Comparison of ENCODE assay signal across 10 cellular contexts in the genomic region with DNA sequence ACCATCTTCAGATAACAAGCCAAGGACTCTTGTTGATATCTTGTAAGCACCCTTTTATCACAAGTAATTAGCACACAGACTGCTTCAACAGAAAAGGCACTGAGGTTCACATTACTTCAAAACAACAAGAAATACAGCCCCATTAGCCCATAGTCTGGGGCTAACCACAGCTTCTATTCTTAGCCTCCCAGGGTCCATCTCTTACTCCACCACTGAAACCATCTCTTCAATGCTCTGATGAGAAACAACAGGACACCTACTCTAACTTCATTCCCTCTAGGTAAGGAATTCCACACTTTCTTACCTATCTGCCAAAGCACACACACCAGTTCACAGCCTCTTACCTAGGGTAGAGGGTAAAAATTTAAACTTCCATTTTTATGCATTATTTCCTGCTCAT. TPM values are rescaled to one million over a fixed set of nuclear protein-coding genes. Genes with fewer than 3 reads are reported as not detected.
DNase-seq lines count a peak whose midpoint lies in the region; ATAC-seq, FAIRE-seq and TF ChIP-seq lines count a peak whose summit lies in the region.
"Had no signal": no experiment of that assay in that cellular context is flagged by ENCODE, and none has a peak within 500 bp of the region (broad histone marks: within the 10 kb centered on the region; RNA-seq: fewer than 3 reads in every experiment).

No MANE protein-coding gene starts in this region.

- CTCF ChIA-PET in HepG2 (lab: Yijun Ruan, JAX; ENCODE audit: low intra/inter-chr PET ratio, low total read pairs) (no interaction called here), PC-3 (lab: Charles Lee) (no interaction called here)

- no peak overlapping the region for H3K4me3 ChIP-seq in aorta (ENCODE audit: low read length in 2 of 2)
- H3K4me3 ChIP-seq in HepG2 (replicated peaks in 1 of 3; ENCODE audit: insufficient read depth in 1 of 3, low read depth in 2 of 3, low read length in 3 of 3): no peak overlapping the region
- H3K4me3 ChIP-seq in PC-3 (ENCODE audit: low read length): no peak overlapping the region
- H3K4me3 ChIP-seq: gastroesophageal sphincter had no signal

- TF ChIP-seq CTCF in GM13977 (IDR thresholded peaks at IDR 0.05; ENCODE audit: extremely low read depth, insufficient read depth, missing control alignments) (no peak), HepG2 (CRISPR knock-in tag; IDR thresholded peaks at IDR 0.05) (no peak), PC-3 (conservative IDR thresholded peaks at IDR 0.05; ENCODE audit: low read depth, low read length) (no peak)

- H3K27ac ChIP-seq in aorta (ENCODE audit: low read depth in 1 of 2, low read length in 2 of 2): no peak overlapping the region
- H3K27ac ChIP-seq in HepG2 (ENCODE audit: extremely low read length, insufficient read depth, low read length): no peak overlapping the region
- no peak overlapping the region for H3K27ac ChIP-seq in PC-3 (ENCODE audit: low read length)
- H3K27ac ChIP-seq: gastroesophageal sphincter, VCaP had no signal

- TF ChIP-seq EP300 in HepG2 (IDR thresholded peaks at IDR 0.05; ENCODE audit: low read depth in 2 of 2, low read length in 2 of 2) (no peak), HepG2 (CRISPR knock-in tag; IDR thresholded peaks at IDR 0.05; ENCODE audit: borderline replicate concordance) (no peak)

- peaks cover 6% of the 10 kb centered on the region for H3K36me3 Mint-ChIP-seq in dendritic cell treated with granulocyte-macrophage colony-stimulating factor and Interleukin-4, amounts not matched to agents 40 ng/mL and 50 ng/mL, for 4 days (ENCODE audit: low read depth)

- H3K4me1 ChIP-seq in aorta (ENCODE audit: control insufficient read depth in 1 of 2, insufficient read depth in 2 of 2, low read length in 2 of 2) (no peaks in the 10 kb centered on the region), HepG2 (ENCODE audit: insufficient read depth, low read length) (no peaks in the 10 kb centered on the region), PC-3 (ENCODE audit: insufficient read depth, low read length) (peaks cover 5% of the 10 kb centered on the region; the same call in 1 of the 2 replicates)
- H3K4me1 ChIP-seq: gastroesophageal sphincter had no signal

- H3K79me2 ChIP-seq in HepG2 (ENCODE audit: insufficient read depth, low read length) (no peaks in the 10 kb centered on the region), PC-3 (ENCODE audit: low read length) (no peaks in the 10 kb centered on the region)

- H3F3A ChIP-seq in PC-3 (ENCODE audit: low read length, unreplicated experiment): no peaks in the 10 kb centered on the region

- no peaks in the 10 kb centered on the region for H3K27me3 ChIP-seq in aorta (ENCODE audit: control insufficient read depth in 1 of 2, insufficient read depth in 2 of 2, low read length in 1 of 2)
- no peaks in the 10 kb centered on the region for H3K27me3 ChIP-seq in HepG2 (ENCODE audit: control insufficient read depth in 1 of 2, insufficient read depth in 2 of 2, low read length in 2 of 2)
- no peaks in the 10 kb centered on the region for H3K27me3 ChIP-seq in PC-3 (ENCODE audit: low read length)
- H3K27me3 ChIP-seq: gastroesophageal sphincter had no signal

- no peak for FAIRE-seq in HepG2 (lab: Jason Lieb, UNC)

- H3K36me3 ChIP-seq in aorta (ENCODE audit: control insufficient read depth in 1 of 2, insufficient read depth in 2 of 2, low read length in 1 of 2) (no peaks in the 10 kb centered on the region), HepG2 (replicated peaks in 1 of 2; ENCODE audit: control insufficient read depth in 1 of 2, insufficient read depth in 2 of 2, low read length in 2 of 2) (no peaks in the 10 kb centered on the region), PC-3 (ENCODE audit: low read depth, low read length) (no peaks in the 10 kb centered on the region)
- H3K36me3 ChIP-seq: gastroesophageal sphincter had no signal

- H3K4me3 Mint-ChIP-seq in dendritic cell treated with granulocyte-macrophage colony-stimulating factor and Interleukin-4, amounts not matched to agents 40 ng/mL and 50 ng/mL, for 4 days: no peak overlapping the region

- peaks cover 7% of the 10 kb centered on the region for H3K9me3 Mint-ChIP-seq in dendritic cell treated with granulocyte-macrophage colony-stimulating factor and Interleukin-4, amounts not matched to agents 40 ng/mL and 50 ng/mL, for 4 days

- no peaks in the 10 kb centered on the region for H3K9me2 ChIP-seq in PC-3 (replicated peaks; ENCODE audit: low read length)

- DNase-seq in GM13977 (ENCODE audit: low spot score) (peak; percentile 37), aorta (no peak), NCI-H2171 (lab: John Stamatoyannopoulos, UW) (no peak), HepG2 (ENCODE audit: low spot score) (no peak), PC-3 (no peak)

- no peak overlapping the region for H3K4me2 ChIP-seq in HepG2 (ENCODE audit: low read depth, low read length)
- H3K4me2 ChIP-seq in PC-3 (ENCODE audit: low read length): no peak overlapping the region

- ATAC-seq in GM21526 (IDR thresholded peaks at IDR 0.05; ENCODE audit: low FRiP score, unreplicated experiment): peak; percentile 53
- peak; percentile 39 for ATAC-seq in HG03565 (IDR thresholded peaks at IDR 0.05; ENCODE audit: unreplicated experiment)
- no peak for ATAC-seq in aorta (ENCODE audit: low FRiP score)
- ATAC-seq in HepG2: no peak
- ATAC-seq in PC-3: no peak
- ATAC-seq: gastroesophageal sphincter had no signal

- peak overlapping the region; percentile 96 for H3K27ac Mint-ChIP-seq in dendritic cell treated with granulocyte-macrophage colony-stimulating factor and Interleukin-4, amounts not matched to agents 40 ng/mL and 50 ng/mL, for 4 days

- H2AFZ ChIP-seq in HepG2 (ENCODE audit: low read length) (no peak overlapping the region), PC-3 (ENCODE audit: low read length) (no peak overlapping the region)

- H3K9ac ChIP-seq in HepG2 (ENCODE audit: insufficient read depth, low read depth, low read length) (no peak overlapping the region), PC-3 (ENCODE audit: low read length) (no peak overlapping the region)

- intact Hi-C loops in dendritic cell treated with granulocyte-macrophage colony-stimulating factor and Interleukin-4, amounts not matched to agents 40 ng/mL and 50 ng/mL, for 4 days (cut with micrococcal nuclease): no loop called here
- intact Hi-C loops in aorta (cut with DNase I) (no loop called here), HepG2 (cut with micrococcal nuclease; ENCODE audit: unreplicated experiment) (no loop called here), PC-3 (cut with micrococcal nuclease) (no loop called here)

- no peaks in the 10 kb centered on the region for H3K27me3 Mint-ChIP-seq in dendritic cell treated with granulocyte-macrophage colony-stimulating factor and Interleukin-4, amounts not matched to agents 40 ng/mL and 50 ng/mL, for 4 days

- no peak for TF ChIP-seq POLR2A in HepG2 (IDR thresholded peaks at IDR 0.05; ENCODE audit: insufficient read depth in 1 of 2, low read depth in 2 of 2, low read length in 2 of 2)

- POLR2A ChIA-PET in HepG2 (lab: Yijun Ruan, JAX): no interaction called here
- POLR2A ChIA-PET in PC-3 (lab: Charles Lee; ENCODE audit: unreplicated experiment): no interaction called here

- in situ Hi-C loops in GM13977 (cut with MboI; ENCODE audit: low pct_unique_long_range_greater_than_20kb, low sequenced_read_pairs, unreplicated experiment): no loop called here
- in situ Hi-C loops in HepG2 (cut with HindIII; ENCODE audit: extremely low pct_ligation_motif_present, low pct_unique_long_range_greater_than_20kb): no loop called here

- H3K9me3 ChIP-seq in aorta (ENCODE audit: control insufficient read depth, low read length) (no peaks in the 10 kb centered on the region), HepG2 (ENCODE audit: low read length) (no peaks in the 10 kb centered on the region), PC-3 (ENCODE audit: low read length) (no peaks in the 10 kb centered on the region)
- H3K9me3 ChIP-seq: gastroesophageal sphincter had no signal

- BruUV-seq in HepG2 (replicated peaks; lab: Mats Ljungman, UMichigan) (no TSS peak), PC-3 (replicated peaks; lab: Mats Ljungman, UMichigan) (no TSS peak)

- H4K20me1 ChIP-seq in HepG2 (ENCODE audit: insufficient read depth, low read length) (no peaks in the 10 kb centered on the region), PC-3 (ENCODE audit: low read length) (no peaks in the 10 kb centered on the region)

- no peak for TF ChIP-seq RAD21 in HepG2 (CRISPR knock-in tag; IDR thresholded peaks at IDR 0.05)

- H3K4me1 Mint-ChIP-seq in dendritic cell treated with granulocyte-macrophage colony-stimulating factor and Interleukin-4, amounts not matched to agents 40 ng/mL and 50 ng/mL, for 4 days (ENCODE audit: low read depth): peaks cover 31% of the 10 kb centered on the region

TF ChIP-seq in HepG2, 621 proteins besides CTCF, POLR2A, EP300 and RAD21 (continues in another document):
- no peak for TF ChIP-seq MTA1 (CRISPR knock-in tag; IDR thresholded peaks at IDR 0.05; ENCODE audit: borderline replicate concordance)
- TF ChIP-seq ZSCAN21 (CRISPR knock-in tag; IDR thresholded peaks at IDR 0.05; ENCODE audit: borderline replicate concordance): no peak
- TF ChIP-seq ZNF274 (CRISPR knock-in tag; IDR thresholded peaks at IDR 0.05): no peak

RNA-seq across cellular contexts. Expression of a gene that starts 26.4 kb away (rescaled TPM):
- total RNA-seq in aorta (10 to 100 TPM in 1 of 2 donors, 1 to 10 TPM in 1; 10.0 to 21.1 TPM), HepG2 (2016; rRNA removed; fragmentation: Illumina TruSeq; extraction: Trizol) (not detected in 2 replicates), PC-3 (2014; rRNA removed) (0.26 TPM in 1 of 2 replicates, not detected in the other)
- polyA plus RNA-seq in aorta (1 to 10 TPM in 1 of 2 donors, under 1 TPM in 1; 1.00 to 5.0 TPM), HepG2 (2011; rRNA removed) (not detected in 2 replicates)
- total RNA-seq in HepG2 (2016; cell fraction: cytosol; rRNA removed; fragmentation: Illumina TruSeq; extraction: Trizol; ENCODE audit: low read depth): not detected in 2 replicates
- not detected in 2 replicates for total RNA-seq in HepG2 (2016; cell fraction: insoluble cytoplasmic fraction; rRNA removed; fragmentation: Illumina TruSeq; extraction: Trizol)
- total RNA-seq in HepG2 (2016; cell fraction: membrane; rRNA removed; fragmentation: Illumina TruSeq; extraction: Trizol): not detected in 2 replicates
- total RNA-seq in HepG2 (2016; cell fraction: nucleus; rRNA removed; fragmentation: Illumina TruSeq; extraction: Trizol): not detected in 2 replicates
- polyA plus RNA-seq in HepG2 (2011; cell fraction: cytosol; rRNA removed): 0.03 TPM in 1 of 2 replicates, not detected in the other
- polyA plus RNA-seq in HepG2 (2011; cell fraction: nucleus; rRNA removed): not detected in 2 replicates
- not detected in 2 replicates for polyA plus RNA-seq in HepG2 (2012)
- not detected in 2 replicates for polyA plus RNA-seq in HepG2 (2016; cell fraction: cytosol; fragmentation: Illumina TruSeq; extraction: Trizol; ENCODE audit: low read depth)
- polyA plus RNA-seq in HepG2 (2016; cell fraction: insoluble cytoplasmic fraction; fragmentation: Illumina TruSeq; extraction: Trizol; ENCODE audit: low read depth): not detected in 2 replicates
- not detected in 2 replicates for polyA plus RNA-seq in HepG2 (2016; cell fraction: membrane; fragmentation: Illumina TruSeq; extraction: Trizol; ENCODE audit: low read depth)
- polyA plus RNA-seq in HepG2 (2016; cell fraction: nucleus; fragmentation: Illumina TruSeq; extraction: Trizol; ENCODE audit: insufficient read depth, low read depth): not detected in 2 replicates
- 0.75 TPM in 1 of 2 replicates, not detected in the other for polyA minus RNA-seq in HepG2 (2011; rRNA and poly(A)+ RNA removed; ENCODE audit: low replicate concordance)
- not detected in 2 replicates for polyA minus RNA-seq in HepG2 (2011; cell fraction: cytosol; rRNA and poly(A)+ RNA removed)
- not detected in 2 replicates for polyA minus RNA-seq in HepG2 (2011; cell fraction: nucleus; rRNA and poly(A)+ RNA removed)

Comparison
In these comparisons a context has a peak if more than half of its experiments do, and no peak if none do; other contexts are left out.
1. ATAC-seq: peak in GM21526 (single experiment) and HG03565 (single experiment); none in aorta (single experiment), HepG2 (single experiment) and PC-3 (single experiment).